Comparison of ENCODE assay signal across 8 cellular contexts in genomic region chr3:50617911-50618481, GRCh38. TPM values are rescaled to one million over a fixed set of nuclear protein-coding genes. Genes with fewer than 3 reads are reported as not detected.
DNase-seq lines count a peak whose midpoint lies in the region; ATAC-seq and TF ChIP-seq lines count a peak whose summit lies in the region.

No MANE protein-coding gene starts in this region.

- no peaks in the 10 kb centered on the region for H3K9me3 ChIP-seq in PC-3 (ENCODE audit: low read length)
- H3K9me3 ChIP-seq in endocrine pancreas (ENCODE audit: control insufficient read depth, low read length) = no peaks in the 10 kb centered on the region

- peak overlapping the region; percentile 96 to 98 for H3K4me3 Mint-ChIP-seq in CD14-positive monocyte
- peak overlapping the region; percentile 82 for H3K4me3 Mint-ChIP-seq in nephron progenitor cell

- H4K20me1 ChIP-seq in PC-3 (ENCODE audit: low read length) = no peaks in the 10 kb centered on the region

- no peaks in the 10 kb centered on the region for H3K27me3 ChIP-seq in PC-3 (ENCODE audit: low read length)
- no peaks in the 10 kb centered on the region for H3K27me3 ChIP-seq in endocrine pancreas (ENCODE audit: control insufficient read depth, insufficient read depth, low read length)

- BruUV-seq in PC-3 (replicated peaks; lab: Mats Ljungman, UMichigan) = TSS peak; percentile 54

- no peak for ATAC-seq in PC-3
- no peak for ATAC-seq in esophagus mucosa
- ATAC-seq in GM21360 (IDR thresholded peaks at IDR 0.05; ENCODE audit: unreplicated experiment) = no peak
- no peak for ATAC-seq in GM18873 (IDR thresholded peaks at IDR 0.05; ENCODE audit: low FRiP score, unreplicated experiment)
- ATAC-seq in HG02885 (IDR thresholded peaks at IDR 0.05; ENCODE audit: poor library complexity, unreplicated experiment) = no peak

- H3K79me2 ChIP-seq in PC-3 (ENCODE audit: low read length) = peaks cover 59% of the 10 kb centered on the region

- peak overlapping the region; percentile 93 for H2AFZ ChIP-seq in PC-3 (ENCODE audit: low read length)

- intact Hi-C loops in CD14-positive monocyte (cut with micrococcal nuclease) = loop anchor here in 1 of 2 donors (2.0 to 5.0 kb wide), 2 partner anchors 15 to 261 kb away; partner anchors contain the start of gene TMEM115
- intact Hi-C loops in PC-3 (cut with micrococcal nuclease) = loop anchor here (5.0 kb wide), 1 partner anchor 54 kb away; the partner anchor contains the start of gene DOCK3

- H3K27me3 Mint-ChIP-seq in CD14-positive monocyte (ENCODE audit: low read depth in 3 of 3) = no peaks in the 10 kb centered on the region
- H3K27me3 Mint-ChIP-seq in nephron progenitor cell (ENCODE audit: low read depth, poor library complexity) = peaks cover 15% of the 10 kb centered on the region

- H3K36me3 Mint-ChIP-seq in CD14-positive monocyte (peaks cover 26 to 39% of the 10 kb centered on the region in 2 donors), nephron progenitor cell (ENCODE audit: low read depth) (no peaks in the 10 kb centered on the region)

- peak overlapping the region; percentile 93 for H3K4me2 ChIP-seq in PC-3 (ENCODE audit: low read length)

- peak overlapping the region; percentile 75 for H3K4me3 ChIP-seq in PC-3 (ENCODE audit: low read length)
- H3K4me3 ChIP-seq in endocrine pancreas (ENCODE audit: control insufficient read depth, insufficient read depth, low read length) = peak overlapping the region; percentile 58

- CTCF ChIA-PET in PC-3 (lab: Charles Lee) = interaction anchor here (0.7 to 1.6 kb wide), 2 partner anchors 34 to 54 kb away, joined by 3 to 5 read pairs; no protein-coding TSS in a partner anchor

- H3F3A ChIP-seq in PC-3 (ENCODE audit: low read length, unreplicated experiment) = peaks cover 4% of the 10 kb centered on the region

- H3K36me3 ChIP-seq in PC-3 (ENCODE audit: low read depth, low read length) (peaks cover 14% of the 10 kb centered on the region; the same call in 1 of the 2 replicates), endocrine pancreas (ENCODE audit: control insufficient read depth, insufficient read depth, low read length) (no peaks in the 10 kb centered on the region)

- TF ChIP-seq CTCF in CD14-positive monocyte (IDR thresholded peaks at IDR 0.05) (no peak), PC-3 (conservative IDR thresholded peaks at IDR 0.05; ENCODE audit: low read depth, low read length) (no peak), nephron progenitor cell (IDR thresholded peaks at IDR 0.05) (no peak)

- H3K4me1 Mint-ChIP-seq in CD14-positive monocyte = peaks cover 70% of the 10 kb centered on the region
- peaks cover 27% of the 10 kb centered on the region for H3K4me1 Mint-ChIP-seq in nephron progenitor cell

- no peak overlapping the region for H3K27ac ChIP-seq in PC-3 (ENCODE audit: low read length)

- H3K9ac ChIP-seq in PC-3 (ENCODE audit: low read length) = peak overlapping the region; percentile 94
- H3K9ac ChIP-seq in endocrine pancreas (ENCODE audit: control insufficient read depth, insufficient read depth, low read length) = peak overlapping the region; percentile 86

- no peaks in the 10 kb centered on the region for H3K9me2 ChIP-seq in PC-3 (replicated peaks; ENCODE audit: low read length)

- H3K27ac Mint-ChIP-seq in CD14-positive monocyte = peak overlapping the region; percentile 98 to 99 (median 99)
- H3K27ac Mint-ChIP-seq in nephron progenitor cell = no peak overlapping the region

- no peak for DNase-seq in CD14-positive monocyte (ENCODE audit: low spot score)
- DNase-seq in PC-3 = no peak
- no peak for DNase-seq in nephron progenitor cell

- H3K9me3 Mint-ChIP-seq in CD14-positive monocyte (no peaks in the 10 kb centered on the region), nephron progenitor cell (no peaks in the 10 kb centered on the region)

- POLR2A ChIA-PET in PC-3 (lab: Charles Lee; ENCODE audit: unreplicated experiment) = no interaction called here

- H3K4me1 ChIP-seq in PC-3 (ENCODE audit: insufficient read depth, low read length) (peaks cover 50% of the 10 kb centered on the region), endocrine pancreas (ENCODE audit: control insufficient read depth, insufficient read depth, low read length) (no peaks in the 10 kb centered on the region)

RNA-seq across cellular contexts. Expression of gene MAPKAPK3, which starts 1.0 kb away (rescaled TPM):
- 100 to 1,000 TPM; 173 to 252 TPM for polyA plus RNA-seq in CD14-positive monocyte
- 142 and 174 TPM in 2 replicates for total RNA-seq in PC-3 (2014; rRNA removed)
- 50.5 TPM for total RNA-seq in esophagus mucosa

RNA-seq across cellular contexts. Expression of gene CISH, which starts 6.4 kb away (rescaled TPM):
- 1 to 10 TPM; 2.9 to 6.2 TPM for polyA plus RNA-seq in CD14-positive monocyte
- total RNA-seq in PC-3 (2014; rRNA removed) = 1.6 and 2.3 TPM in 2 replicates
- 4.8 TPM for total RNA-seq in esophagus mucosa

RNA-seq across cellular contexts. Expression of gene HEMK1, which starts 48.7 kb away (rescaled TPM):
- polyA plus RNA-seq in CD14-positive monocyte = 10 to 100 TPM; 12.1 to 14.0 TPM
- total RNA-seq in PC-3 (2014; rRNA removed) (20.3 and 22.2 TPM in 2 replicates), esophagus mucosa (11.0 TPM)

RNA-seq across cellular contexts. Expression of gene C3orf18, which starts 50.4 kb away (rescaled TPM):
- polyA plus RNA-seq in CD14-positive monocyte = under 1 TPM; 0.18 to 0.76 TPM
- 31.2 and 33.9 TPM in 2 replicates for total RNA-seq in PC-3 (2014; rRNA removed)
- 0.68 TPM for total RNA-seq in esophagus mucosa

RNA-seq across cellular contexts. Expression of gene DOCK3, which starts 56.7 kb away (rescaled TPM):
- polyA plus RNA-seq in CD14-positive monocyte = under 1 TPM in 1 of 2 donors, not detected in 1; 0.03 TPM
- total RNA-seq in PC-3 (2014; rRNA removed) = under 0.01 and 0.15 TPM in 2 replicates
- 0.84 TPM for total RNA-seq in esophagus mucosa
